11 cellular contexts compared by ENCODE assay signal in genomic region chr12:122094735-122095561, GRCh38. TPM values are rescaled to one million over a fixed set of nuclear protein-coding genes. Genes with fewer than 3 reads are reported as not detected.
DNase-seq lines count a peak whose midpoint lies in the region; TF ChIP-seq lines count a peak whose summit lies in the region.
"Had no signal": no experiment of that assay in that cellular context is flagged by ENCODE, and none has a peak within 500 bp of the region (broad histone marks: within the 10 kb centered on the region; RNA-seq: fewer than 3 reads in every experiment).

No MANE protein-coding gene starts in this region.

- H3K4me1 ChIP-seq in effector memory CD4-positive, alpha-beta T cell (ENCODE audit: control insufficient read depth, insufficient read depth, low read length, poor library complexity, severe bottlenecking), result peaks cover 37% of the 10 kb centered on the region
- peaks cover 56% of the 10 kb centered on the region for H3K4me1 ChIP-seq in parathyroid adenoma

- H3K4me2 ChIP-seq in parathyroid adenoma (ENCODE audit: low read length), result no peak overlapping the region

- peaks cover 45% of the 10 kb centered on the region for H3K79me2 ChIP-seq in parathyroid adenoma

- H2AFZ ChIP-seq in parathyroid adenoma, result no peak overlapping the region

- no peaks in the 10 kb centered on the region for H3K9me3 ChIP-seq in effector memory CD4-positive, alpha-beta T cell (ENCODE audit: control insufficient read depth, low read length)
- H3K9me3 ChIP-seq in parathyroid adenoma (ENCODE audit: control insufficient read depth, low read length), result no peaks in the 10 kb centered on the region

- no peaks in the 10 kb centered on the region for H3K27me3 ChIP-seq in effector memory CD4-positive, alpha-beta T cell (replicated peaks; ENCODE audit: control insufficient read depth, insufficient read depth, low read length, poor library complexity, severe bottlenecking)
- H3K27me3 ChIP-seq in parathyroid adenoma (ENCODE audit: control insufficient read depth, insufficient read depth, low read length), result no peaks in the 10 kb centered on the region

- peak overlapping the region; percentile 31 for H3K27ac ChIP-seq in effector memory CD4-positive, alpha-beta T cell (ENCODE audit: insufficient read depth, low read length, poor library complexity, severe bottlenecking)
- H3K27ac ChIP-seq in parathyroid adenoma, result peak overlapping the region; percentile 46
- H3K27ac ChIP-seq: HL-60 had no signal

- H3K9ac ChIP-seq in parathyroid adenoma, result no peak overlapping the region

- DNase-seq in EL (peak; percentile 24), NCI-H2029 (lab: John Stamatoyannopoulos, UW) (peak; percentile 25), NCI-H2196 treated with DMSO at 0.1 percent for 48 hours (lab: John Stamatoyannopoulos, UW; ENCODE audit: unreplicated experiment) (no peak), T1000 (lab: John Stamatoyannopoulos, UW) (no peak), HT-29 (ENCODE audit: low spot score) (no peak), Ammon's horn (ENCODE audit: low spot score) (no peak)
- no peak for DNase-seq in effector memory CD4-positive, alpha-beta T cell
- DNase-seq: NCI-H187; stimulated activated naive B cell treated with anti-CD40 and anti-IgM and Interleukin-4, amounts not matched to agents 10 μg/mL and 1 μg/mL and 100 μg/mL, for 72 hours had no signal

- TF ChIP-seq CTCF in parathyroid adenoma (IDR thresholded peaks at IDR 0.05), result no peak

- H3K36me3 ChIP-seq in effector memory CD4-positive, alpha-beta T cell (ENCODE audit: control insufficient read depth, insufficient read depth, low read length), result no peaks in the 10 kb centered on the region
- no peaks in the 10 kb centered on the region for H3K36me3 ChIP-seq in parathyroid adenoma (ENCODE audit: control insufficient read depth, insufficient read depth, low read length)

- no peak overlapping the region for H3K4me3 ChIP-seq in effector memory CD4-positive, alpha-beta T cell (ENCODE audit: insufficient read depth, low read depth, low read length, poor library complexity, severe bottlenecking)
- no peak overlapping the region for H3K4me3 ChIP-seq in parathyroid adenoma (ENCODE audit: low read depth, low read length)

RNA-seq across cellular contexts. Expression of gene MLXIP, which starts 16.4 kb away (rescaled TPM):
- total RNA-seq in HT-29 (2014; rRNA removed; shearing (Covaris generic)), result 22.8 and 31.3 TPM in 2 replicates

Comparison
In these comparisons a context has a peak if more than half of its experiments do, and no peak if none do; other contexts are left out.
1. DNase-seq: peak in EL (single experiment) and NCI-H2029 (single experiment); none in effector memory CD4-positive, alpha-beta T cell (0 of 3), NCI-H2196 treated with DMSO at 0.1 percent for 48 hours (single experiment), T1000 (single experiment), HT-29 (single experiment) and Ammon's horn (single experiment).